20 cellular contexts compared by ENCODE assay signal in the genomic region with DNA sequence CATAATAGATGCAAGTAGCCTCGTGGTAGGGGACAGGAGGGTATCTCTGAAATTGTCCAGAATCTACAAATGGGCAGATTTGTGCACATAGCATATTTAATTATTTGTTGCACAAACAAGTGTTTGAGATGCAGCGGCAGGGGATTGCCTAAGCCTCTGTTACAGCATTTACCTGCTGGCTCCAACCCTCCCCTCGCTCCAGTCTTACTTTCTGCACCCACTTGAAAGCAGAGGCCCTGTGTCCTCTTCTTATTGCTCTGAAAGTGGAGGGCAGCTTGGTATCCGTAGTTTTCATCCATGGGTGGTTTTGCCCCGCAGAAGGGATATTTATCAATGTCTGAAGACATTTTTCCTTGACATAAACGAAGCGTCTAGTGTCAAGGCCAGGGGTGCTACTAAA.
"Had no signal": no experiment of that assay in that cellular context is flagged by ENCODE, and none has a peak within 500 bp of the region (broad histone marks: within the 10 kb centered on the region; RNA-seq: fewer than 3 reads in every experiment).

No MANE protein-coding gene starts in this region.

- H3K27ac ChIP-seq: gastroesophageal sphincter, right lobe of liver, WERI-Rb-1 had no signal

- H3K36me3 ChIP-seq: gastroesophageal sphincter, right lobe of liver, WERI-Rb-1 had no signal

- DNase-seq: activated CD4-positive, alpha-beta T cell treated with anti-CD3 and anti-CD28 coated beads, Interleukin-2, amount 50 U/mL, for 1 hour; activated CD4-positive, CD25-positive, alpha-beta regulatory T cell treated with anti-CD3 and anti-CD28 coated beads, Interleukin-2, amount 50 U/mL, for 72 hours; activated CD8-positive, alpha-beta T cell treated with anti-CD3 and anti-CD28 coated beads, Interleukin-2, amount 10 ng/mL, durations not matched to agents 7 days and 5 days; activated gamma-delta T cell treated with Interleukin-2 at 50 U/mL for 16 hours; anterior cingulate cortex; dermis blood vessel endothelial cell; effector memory CD4-positive, alpha-beta T cell; head of caudate nucleus; islet precursor cell; left cardiac atrium; naive B cell; posterior cingulate gyrus; stimulated activated CD4-positive, alpha-beta T cell treated with anti-CD3 and anti-CD28 coated beads, Interleukin-15, amount 100 ng/mL, for 24 hours; stimulated activated CD8-positive, alpha-beta memory T cell treated with anti-CD3 and anti-CD28 coated beads, Interleukin-4, amount 100 ng/mL, for 48 hours; stimulated activated naive CD4-positive, alpha-beta T cell had no signal

- H3K27me3 ChIP-seq: body of pancreas, right lobe of liver had no signal

- H3K9me3 ChIP-seq: body of pancreas, gastroesophageal sphincter, right lobe of liver had no signal

- ATAC-seq: activated CD8-positive, alpha-beta T cell treated with anti-CD3 and anti-CD28 coated beads, Interleukin-2, amount 10 ng/mL, durations not matched to agents 7 days and 5 days; gastroesophageal sphincter; left cardiac atrium had no signal

- H3K4me3 ChIP-seq: body of pancreas, gastroesophageal sphincter, right lobe of liver, skin epidermis had no signal
